ENCODE assay signal across 16 cellular contexts in genomic region chr19:340620-341385, GRCh38. TPM values are rescaled to one million over a fixed set of nuclear protein-coding genes. Genes with fewer than 3 reads are reported as not detected.
DNase-seq lines count a peak whose midpoint lies in the region; ATAC-seq and TF ChIP-seq lines count a peak whose summit lies in the region.
"Had no signal": no experiment of that assay in that cellular context is flagged by ENCODE, and none has a peak within 500 bp of the region (broad histone marks: within the 10 kb centered on the region; RNA-seq: fewer than 3 reads in every experiment).

No MANE protein-coding gene starts in this region.

- intact Hi-C loops in left ventricle myocardium inferior (cut with micrococcal nuclease): no loop called here

- peaks cover 9% of the 10 kb centered on the region for H3K36me3 Mint-ChIP-seq in central memory CD8-positive, alpha-beta T cell (ENCODE audit: insufficient read depth)

- TF ChIP-seq POLR2A in upper lobe of left lung (IDR thresholded peaks at IDR 0.05) (no peak), gastroesophageal sphincter (IDR thresholded peaks at IDR 0.05) (no peak)

- no peaks in the 10 kb centered on the region for H3F3A ChIP-seq in neural cell (ENCODE audit: insufficient read depth, low read length, poor library complexity, severe bottlenecking)

- H4K20me1 ChIP-seq in neural cell (ENCODE audit: insufficient read depth): no peaks in the 10 kb centered on the region

- peaks cover 66% of the 10 kb centered on the region for H3K4me1 Mint-ChIP-seq in central memory CD8-positive, alpha-beta T cell

- no peak overlapping the region for H3K27ac Mint-ChIP-seq in central memory CD8-positive, alpha-beta T cell (ENCODE audit: low read depth)

- no peaks in the 10 kb centered on the region for H3K9me3 ChIP-seq in left ventricle myocardium inferior (replicated peaks)
- H3K9me3 ChIP-seq in right atrium auricular region: no peaks in the 10 kb centered on the region
- H3K9me3 ChIP-seq in neural cell (ENCODE audit: low read length): no peaks in the 10 kb centered on the region
- H3K9me3 ChIP-seq in upper lobe of left lung: no peaks in the 10 kb centered on the region
- H3K9me3 ChIP-seq in gastroesophageal sphincter: no peaks in the 10 kb centered on the region
- H3K9me3 ChIP-seq: Peyer's patch, tibial nerve had no signal

- H3K4me3 Mint-ChIP-seq in central memory CD8-positive, alpha-beta T cell: peak overlapping the region; percentile 50

- H3K27ac ChIP-seq in left ventricle myocardium inferior (replicated peaks) (peak overlapping the region; percentile 81), right atrium auricular region (no peak overlapping the region), neural cell (ENCODE audit: low read length) (no peak overlapping the region), upper lobe of left lung (peak overlapping the region; percentile 12 to 93 (median 69)), gastroesophageal sphincter (no peak overlapping the region)
- H3K27ac ChIP-seq: Peyer's patch had no signal

- H3K79me2 ChIP-seq in neural cell (replicated peaks; ENCODE audit: insufficient read depth, low read length): peaks cover 65% of the 10 kb centered on the region

- H3K9ac ChIP-seq in neural cell (ENCODE audit: low read length): no peak overlapping the region

- no peak for TF ChIP-seq RAD21 in neural cell (conservative IDR thresholded peaks at IDR 0.05)

- H3K9me3 Mint-ChIP-seq in central memory CD8-positive, alpha-beta T cell: no peaks in the 10 kb centered on the region

- H3K4me2 ChIP-seq in neural cell (ENCODE audit: low read length): no peak overlapping the region

- H3K4me1 ChIP-seq in left ventricle myocardium inferior (peaks cover 65% of the 10 kb centered on the region), right atrium auricular region (peaks cover 0 to 47% of the 10 kb centered on the region in 2 donors), upper lobe of left lung (peaks cover 29 to 51% (median 39%) of the 10 kb centered on the region in 4 donors), gastroesophageal sphincter (peaks cover 0 to 50% (median 33%) of the 10 kb centered on the region in 3 donors)

- 60 to 87% methylated on average over 7 to 15 of the region's 15 CpGs for WGBS in upper lobe of left lung, 2 donors
- WGBS in gastroesophageal sphincter (ENCODE audit: low coverage in 1 of 2), 2 donors: 60 to 71% methylated on average over 1 to 6 of the region's 15 CpGs

- peaks cover 8% of the 10 kb centered on the region for H3K27me3 Mint-ChIP-seq in central memory CD8-positive, alpha-beta T cell

- H3K27me3 ChIP-seq in left ventricle myocardium inferior (ENCODE audit: low read depth): no peaks in the 10 kb centered on the region
- H3K27me3 ChIP-seq in right atrium auricular region: no peaks in the 10 kb centered on the region
- no peaks in the 10 kb centered on the region for H3K27me3 ChIP-seq in neural cell (ENCODE audit: insufficient read depth, low read depth, low read length)
- no peaks in the 10 kb centered on the region for H3K27me3 ChIP-seq in upper lobe of left lung
- no peaks in the 10 kb centered on the region for H3K27me3 ChIP-seq in gastroesophageal sphincter
- H3K27me3 ChIP-seq: Peyer's patch, tibial nerve had no signal

- DNase-seq in left ventricle myocardium inferior: no peak
- no peak for DNase-seq in right atrium auricular region (ENCODE audit: low spot score)
- no peak for DNase-seq in central memory CD8-positive, alpha-beta T cell (ENCODE audit: low spot score in 2 of 2)
- peak in 1 of 2 donors; percentile 1 for DNase-seq in upper lobe of left lung
- no peak for DNase-seq in epidermal melanocyte (ENCODE audit: insufficient read length, low spot score)
- DNase-seq: caudate nucleus; GF-D8; NCI-H187 treated with DMSO at 0.1 percent for 48 hours; NCI-H748 treated with DMSO at 0.1 percent for 48 hours; stimulated activated CD4-positive, alpha-beta T cell treated with anti-CD3 and anti-CD28 coated beads, Interleukin-4, amount 100 ng/mL, for 1 hour; SW 1271 had no signal

- TF ChIP-seq EP300 in neural cell (conservative IDR thresholded peaks at IDR 0.05; ENCODE audit: poor library complexity, severe bottlenecking) (no peak), upper lobe of left lung (IDR thresholded peaks at IDR 0.05) (no peak), gastroesophageal sphincter (IDR thresholded peaks at IDR 0.05) (no peak)

- H3K36me3 ChIP-seq in left ventricle myocardium inferior: peaks cover 13% of the 10 kb centered on the region
- no peaks in the 10 kb centered on the region for H3K36me3 ChIP-seq in right atrium auricular region
- H3K36me3 ChIP-seq in neural cell (ENCODE audit: insufficient read depth, low read length): no peaks in the 10 kb centered on the region
- H3K36me3 ChIP-seq in upper lobe of left lung: peaks cover 0 to under 1% (median under 1%) of the 10 kb centered on the region in 4 donors
- H3K36me3 ChIP-seq in gastroesophageal sphincter: peaks cover 0 to 5% of the 10 kb centered on the region in 2 donors
- H3K36me3 ChIP-seq: Peyer's patch had no signal

- H3K9me2 ChIP-seq in neural cell (ENCODE audit: insufficient read depth, low read length): no peaks in the 10 kb centered on the region

- H2AFZ ChIP-seq in neural cell (ENCODE audit: low read depth, low read length): no peak overlapping the region

- no peak for ATAC-seq in central memory CD8-positive, alpha-beta T cell (replicated peaks; ENCODE audit: extremely low read depth, poor library complexity, severe bottlenecking)
- ATAC-seq in upper lobe of left lung (ENCODE audit: low FRiP score in 2 of 2): no peak
- no peak for ATAC-seq in GM18873 (IDR thresholded peaks at IDR 0.05; ENCODE audit: low FRiP score, unreplicated experiment)
- ATAC-seq in gastroesophageal sphincter: no peak

- TF ChIP-seq CTCF in left ventricle myocardium inferior (IDR thresholded peaks at IDR 0.05; ENCODE audit: borderline replicate concordance) (no peak), right atrium auricular region (IDR thresholded peaks at IDR 0.05) (no peak), neural cell (IDR thresholded peaks at IDR 0.05; ENCODE audit: poor library complexity, severe bottlenecking) (no peak), upper lobe of left lung (IDR thresholded peaks at IDR 0.05) (no peak), gastroesophageal sphincter (IDR thresholded peaks at IDR 0.05) (no peak)

- H3K4me3 ChIP-seq in left ventricle myocardium inferior (peak overlapping the region; percentile 84), right atrium auricular region (no peak overlapping the region), neural cell (ENCODE audit: low read length) (peak overlapping the region; percentile 24), upper lobe of left lung (peak overlapping the region in 1 of 4 donors; percentile 99), gastroesophageal sphincter (no peak overlapping the region)
- H3K4me3 ChIP-seq: tibial nerve had no signal

TF ChIP-seq in neural cell, 6 proteins besides CTCF, POLR2A, EP300 and RAD21:
- TF ChIP-seq, protein P1, sequence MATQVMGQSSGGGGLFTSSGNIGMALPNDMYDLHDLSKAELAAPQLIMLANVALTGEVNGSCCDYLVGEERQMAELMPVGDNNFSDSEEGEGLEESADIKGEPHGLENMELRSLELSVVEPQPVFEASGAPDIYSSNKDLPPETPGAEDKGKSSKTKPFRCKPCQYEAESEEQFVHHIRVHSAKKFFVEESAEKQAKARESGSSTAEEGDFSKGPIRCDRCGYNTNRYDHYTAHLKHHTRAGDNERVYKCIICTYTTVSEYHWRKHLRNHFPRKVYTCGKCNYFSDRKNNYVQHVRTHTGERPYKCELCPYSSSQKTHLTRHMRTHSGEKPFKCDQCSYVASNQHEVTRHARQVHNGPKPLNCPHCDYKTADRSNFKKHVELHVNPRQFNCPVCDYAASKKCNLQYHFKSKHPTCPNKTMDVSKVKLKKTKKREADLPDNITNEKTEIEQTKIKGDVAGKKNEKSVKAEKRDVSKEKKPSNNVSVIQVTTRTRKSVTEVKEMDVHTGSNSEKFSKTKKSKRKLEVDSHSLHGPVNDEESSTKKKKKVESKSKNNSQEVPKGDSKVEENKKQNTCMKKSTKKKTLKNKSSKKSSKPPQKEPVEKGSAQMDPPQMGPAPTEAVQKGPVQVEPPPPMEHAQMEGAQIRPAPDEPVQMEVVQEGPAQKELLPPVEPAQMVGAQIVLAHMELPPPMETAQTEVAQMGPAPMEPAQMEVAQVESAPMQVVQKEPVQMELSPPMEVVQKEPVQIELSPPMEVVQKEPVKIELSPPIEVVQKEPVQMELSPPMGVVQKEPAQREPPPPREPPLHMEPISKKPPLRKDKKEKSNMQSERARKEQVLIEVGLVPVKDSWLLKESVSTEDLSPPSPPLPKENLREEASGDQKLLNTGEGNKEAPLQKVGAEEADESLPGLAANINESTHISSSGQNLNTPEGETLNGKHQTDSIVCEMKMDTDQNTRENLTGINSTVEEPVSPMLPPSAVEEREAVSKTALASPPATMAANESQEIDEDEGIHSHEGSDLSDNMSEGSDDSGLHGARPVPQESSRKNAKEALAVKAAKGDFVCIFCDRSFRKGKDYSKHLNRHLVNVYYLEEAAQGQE (IDR thresholded peaks at IDR 0.05; ENCODE audit: borderline replicate concordance): no peak
- TF ChIP-seq POLR2AphosphoS5 (IDR thresholded peaks at IDR 0.05) (no peak), EZH2 (IDR thresholded peaks at IDR 0.05; ENCODE audit: borderline replicate concordance, insufficient read depth, low read length, poor library complexity, severe bottlenecking) (no peak)

RNA-seq across cellular contexts. Expression of gene MIER2, which starts 3.8 kb away (rescaled TPM):
- total RNA-seq in left ventricle myocardium inferior: 15.9 TPM
- total RNA-seq in right atrium auricular region: 10 to 100 TPM; 15.2 to 22.4 TPM
- polyA plus RNA-seq in neural cell: 13.9 and 16.0 TPM in 2 replicates
- polyA minus RNA-seq in neural cell: 11.0 and 11.2 TPM in 2 replicates
- total RNA-seq in upper lobe of left lung: 10 to 100 TPM; 16.4 to 64.8 (median 31.7) TPM
- 10 to 100 TPM in 3 of 4 donors, 1 to 10 TPM in 1; 8.3 to 24.0 (median 20.1) TPM for total RNA-seq in gastroesophageal sphincter

RNA-seq across cellular contexts. Expression of gene PLPP2, which starts 49.6 kb away (rescaled TPM):
- not detected for total RNA-seq in left ventricle myocardium inferior
- 1 to 10 TPM in 1 of 2 donors, under 1 TPM in 1; 0.82 to 3.3 TPM for total RNA-seq in right atrium auricular region
- polyA plus RNA-seq in neural cell: 2.1 and 2.8 TPM in 2 replicates
- polyA minus RNA-seq in neural cell: 0.73 TPM in 1 of 2 replicates, not detected in the other
- 10 to 100 TPM in 4 of 6 donors, 1 to 10 TPM in 2; 7.1 to 50.1 (median 16.7) TPM for total RNA-seq in upper lobe of left lung
- total RNA-seq in gastroesophageal sphincter: 10 to 100 TPM in 1 of 4 donors, 1 to 10 TPM in 3; 2.3 to 26.4 (median 3.7) TPM

Comparison
In these comparisons a context has a peak if more than half of its experiments do, and no peak if none do; other contexts are left out.
1. H3K27ac ChIP-seq: peak in left ventricle myocardium inferior (single experiment) and upper lobe of left lung (4 of 4); none in right atrium auricular region (0 of 2), neural cell (single experiment) and gastroesophageal sphincter (0 of 4).
2. H3K4me3 ChIP-seq: peak in left ventricle myocardium inferior (single experiment) and neural cell (single experiment); none in right atrium auricular region (0 of 2) and gastroesophageal sphincter (0 of 2).